15 cellular contexts compared by ENCODE assay signal in the genomic region with DNA sequence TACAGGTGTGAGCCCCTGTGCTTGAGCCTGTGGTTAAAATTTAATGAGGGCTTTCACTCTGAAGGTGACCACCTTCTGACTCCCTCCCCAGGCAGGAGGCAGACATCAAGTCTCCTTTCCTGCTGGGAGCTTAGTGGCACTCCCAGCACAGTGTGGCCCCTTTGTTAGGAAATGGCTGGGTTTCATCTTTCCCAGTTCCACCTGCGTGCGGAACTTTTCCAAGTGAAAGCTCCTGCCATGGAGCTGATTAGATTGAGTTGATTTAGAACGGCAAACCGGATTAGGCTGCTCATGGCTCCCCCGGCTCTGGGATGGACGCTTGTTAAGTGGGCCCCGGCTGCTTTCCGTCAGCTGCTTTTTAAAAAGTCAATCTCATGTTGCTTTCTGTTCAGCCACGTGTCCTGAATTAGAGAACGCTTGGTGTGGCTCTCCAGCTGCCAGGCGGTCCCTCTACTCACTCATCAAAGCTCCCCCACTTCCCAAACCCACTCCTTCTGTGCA.
DNase-seq lines count a peak whose midpoint lies in the region; ATAC-seq and TF ChIP-seq lines count a peak whose summit lies in the region.
"Had no signal": no experiment of that assay in that cellular context is flagged by ENCODE, and none has a peak within 500 bp of the region (broad histone marks: within the 10 kb centered on the region; RNA-seq: fewer than 3 reads in every experiment).

No MANE protein-coding gene starts in this region.

- TF ChIP-seq CTCF in glutamatergic neuron (IDR thresholded peaks at IDR 0.05; ENCODE audit: partially characterized antibody, unreplicated experiment) = no peak
- TF ChIP-seq CTCF in nephron progenitor cell (IDR thresholded peaks at IDR 0.05) = no peak
- TF ChIP-seq CTCF in colonic mucosa (IDR thresholded peaks at IDR 0.05) = no peak
- no peak for TF ChIP-seq CTCF in BE2C (IDR thresholded peaks at IDR 0.05; ENCODE audit: low read depth, low read length)

- peak overlapping the region; percentile 86 for H3K27ac Mint-ChIP-seq in glutamatergic neuron (ENCODE audit: unreplicated experiment)
- peak overlapping the region; percentile 73 for H3K27ac Mint-ChIP-seq in nephron progenitor cell
- no peak overlapping the region for H3K27ac Mint-ChIP-seq in activated T-cell treated with anti-CD3 and anti-CD28 coated beads, Interleukin-2, amount 50 U/mL, for 24 hours
- H3K27ac Mint-ChIP-seq: activated naive CD8-positive, alpha-beta T cell treated with anti-CD3 and anti-CD28 coated beads, Interleukin-2, amount 10 ng/mL, durations not matched to agents 7 days and 5 days had no signal

- H3K27ac ChIP-seq in colonic mucosa = no peak overlapping the region

- H3K27me3 ChIP-seq in colonic mucosa (no peaks in the 10 kb centered on the region), BE2C (no peaks in the 10 kb centered on the region)

- H3K27me3 Mint-ChIP-seq in glutamatergic neuron (ENCODE audit: unreplicated experiment) (peaks cover 11% of the 10 kb centered on the region), nephron progenitor cell (ENCODE audit: low read depth, poor library complexity) (no peaks in the 10 kb centered on the region)
- H3K27me3 Mint-ChIP-seq in activated T-cell treated with anti-CD3 and anti-CD28 coated beads, Interleukin-2, amount 50 U/mL, for 24 hours = no peaks in the 10 kb centered on the region
- H3K27me3 Mint-ChIP-seq: activated naive CD8-positive, alpha-beta T cell treated with anti-CD3 and anti-CD28 coated beads, Interleukin-2, amount 10 ng/mL, durations not matched to agents 7 days and 5 days had no signal

- no peaks in the 10 kb centered on the region for H3K9me3 ChIP-seq in colonic mucosa
- no peaks in the 10 kb centered on the region for H3K9me3 ChIP-seq in BE2C

- DNase-seq in Ammon's horn (ENCODE audit: low spot score) (peak; percentile 23), NCI-H69 (lab: John Stamatoyannopoulos, UW) (peak; percentile 92), glutamatergic neuron (peak; percentile 31), nephron progenitor cell (peak; percentile 13), colonic mucosa (no peak), BE2C (no peak)
- DNase-seq in activated T-cell treated with anti-CD3 and anti-CD28 coated beads, Interleukin-2, amount 50 U/mL, for 24 hours = no peak
- DNase-seq: activated naive CD8-positive, alpha-beta T cell treated with anti-CD3 and anti-CD28 coated beads, Interleukin-2, amount 10 ng/mL, durations not matched to agents 7 days and 5 days; effector CD4-positive, alpha-beta T cell; Karpas-422; NCI-H526 treated with DMSO at 0.1 percent for 48 hours; stimulated activated CD4-positive, alpha-beta T cell treated with anti-CD3 and anti-CD28 coated beads, Interleukin-12 subunit alpha, Interleukin-12 subunit beta, amount 100 ng/mL, for 4 hours; stimulated activated naive CD4-positive, alpha-beta T cell had no signal

- H3K4me3 ChIP-seq in colonic mucosa (no peak overlapping the region), BE2C (ENCODE audit: low read depth, low read length) (no peak overlapping the region)

- no peak overlapping the region for H3K9ac ChIP-seq in colonic mucosa (ENCODE audit: low read depth in 2 of 2, low read length in 2 of 2)

- H3K36me3 Mint-ChIP-seq in glutamatergic neuron (ENCODE audit: unreplicated experiment) (no peaks in the 10 kb centered on the region), nephron progenitor cell (ENCODE audit: low read depth) (no peaks in the 10 kb centered on the region)
- H3K36me3 Mint-ChIP-seq in activated T-cell treated with anti-CD3 and anti-CD28 coated beads, Interleukin-2, amount 50 U/mL, for 24 hours (ENCODE audit: low read depth) = no peaks in the 10 kb centered on the region
- H3K36me3 Mint-ChIP-seq: activated naive CD8-positive, alpha-beta T cell treated with anti-CD3 and anti-CD28 coated beads, Interleukin-2, amount 10 ng/mL, durations not matched to agents 7 days and 5 days had no signal

- H3K4me1 ChIP-seq in colonic mucosa (no peaks in the 10 kb centered on the region), BE2C (no peaks in the 10 kb centered on the region)

- intact Hi-C loops in colonic mucosa (cut with DNase I) = no loop called here

- H3K9me3 Mint-ChIP-seq in glutamatergic neuron (ENCODE audit: unreplicated experiment) (peaks cover 15% of the 10 kb centered on the region), nephron progenitor cell (no peaks in the 10 kb centered on the region)
- no peaks in the 10 kb centered on the region for H3K9me3 Mint-ChIP-seq in activated T-cell treated with anti-CD3 and anti-CD28 coated beads, Interleukin-2, amount 50 U/mL, for 24 hours

- no peaks in the 10 kb centered on the region for H3K36me3 ChIP-seq in colonic mucosa
- no peaks in the 10 kb centered on the region for H3K36me3 ChIP-seq in BE2C

- H3K4me1 Mint-ChIP-seq in glutamatergic neuron (ENCODE audit: low read depth, unreplicated experiment) (peaks cover 18% of the 10 kb centered on the region), nephron progenitor cell (peaks cover 27% of the 10 kb centered on the region)
- H3K4me1 Mint-ChIP-seq in activated T-cell treated with anti-CD3 and anti-CD28 coated beads, Interleukin-2, amount 50 U/mL, for 24 hours (ENCODE audit: low read depth) = no peaks in the 10 kb centered on the region
- H3K4me1 Mint-ChIP-seq: activated naive CD8-positive, alpha-beta T cell treated with anti-CD3 and anti-CD28 coated beads, Interleukin-2, amount 10 ng/mL, durations not matched to agents 7 days and 5 days had no signal

- no peak for ATAC-seq in GM21447 (IDR thresholded peaks at IDR 0.05; ENCODE audit: unreplicated experiment)
- ATAC-seq: left colon had no signal

- H3K4me3 Mint-ChIP-seq in glutamatergic neuron (ENCODE audit: unreplicated experiment) (no peak overlapping the region), nephron progenitor cell (peak overlapping the region; percentile 6)
- H3K4me3 Mint-ChIP-seq in activated T-cell treated with anti-CD3 and anti-CD28 coated beads, Interleukin-2, amount 50 U/mL, for 24 hours = no peak overlapping the region
- H3K4me3 Mint-ChIP-seq: activated naive CD8-positive, alpha-beta T cell treated with anti-CD3 and anti-CD28 coated beads, Interleukin-2, amount 10 ng/mL, durations not matched to agents 7 days and 5 days had no signal

Comparison
In these comparisons a context has a peak if more than half of its experiments do, and no peak if none do; other contexts are left out.
1. DNase-seq: peak in Ammon's horn (single experiment), NCI-H69 (single experiment), glutamatergic neuron (single experiment) and nephron progenitor cell (single experiment); none in activated T-cell treated with anti-CD3 and anti-CD28 coated beads, Interleukin-2, amount 50 U/mL, for 24 hours (single experiment), colonic mucosa (single experiment) and BE2C (single experiment).